Comparison of ENCODE assay signal across 8 cellular contexts in genomic region chr1:45583264-45583665, GRCh38.
DNase-seq lines count a peak whose midpoint lies in the region; ATAC-seq and TF ChIP-seq lines count a peak whose summit lies in the region.

No MANE protein-coding gene starts in this region.

- H3K36me3 ChIP-seq in HUES48 (ENCODE audit: control insufficient read depth, insufficient read depth, low read length) (peaks cover 12% of the 10 kb centered on the region; the same call in 1 of the 2 replicates), NT2/D1 (ENCODE audit: insufficient read depth, insufficient read length, low read length) (peaks cover 32% of the 10 kb centered on the region)

- no peaks in the 10 kb centered on the region for H3K9me3 ChIP-seq in HUES48 (ENCODE audit: control insufficient read depth, insufficient read depth, low read length)
- peaks cover 11% of the 10 kb centered on the region; the same call in 1 of the 2 replicates for H3K9me3 ChIP-seq in NT2/D1 (ENCODE audit: insufficient read depth, low read length)

- peak overlapping the region; percentile 99 for H3K27ac ChIP-seq in HUES48 (ENCODE audit: low read depth, low read length)

- H3K4me1 ChIP-seq in HUES48 (ENCODE audit: control insufficient read depth, insufficient read depth, low read length) (no peaks in the 10 kb centered on the region), NT2/D1 (ENCODE audit: insufficient read depth, insufficient read length) (no peaks in the 10 kb centered on the region)

- peak; percentile 72 for ATAC-seq in GM21423 (IDR thresholded peaks at IDR 0.05; ENCODE audit: unreplicated experiment)

- H3K9ac ChIP-seq in HUES48 (ENCODE audit: low read depth, low read length) (peak overlapping the region; percentile 76), NT2/D1 (ENCODE audit: insufficient read length, low read depth) (peak overlapping the region; percentile 100)

- H3K4me3 ChIP-seq in HUES48 (ENCODE audit: low read depth, low read length) (peak overlapping the region; percentile 91), NT2/D1 (ENCODE audit: insufficient read length, low read depth) (peak overlapping the region; percentile 99), epithelial cell of esophagus (ENCODE audit: low read length) (peak overlapping the region; percentile 98)

- no peak for TF ChIP-seq CTCF in epithelial cell of esophagus (IDR thresholded peaks at IDR 0.05; ENCODE audit: insufficient read depth, low read depth, low read length, missing control alignments)

- peak; percentile 80 for DNase-seq in COR-L47 (lab: John Stamatoyannopoulos, UW)
- DNase-seq in NT2/D1 (ENCODE audit: low read depth, low spot score) = peak; percentile 98
- peak; percentile 91 for DNase-seq in activated T-cell treated with anti-CD3 and anti-CD28 coated beads for 24 hours (ENCODE audit: low read depth)
- peak; percentile 98 for DNase-seq in epithelial cell of esophagus (ENCODE audit: low read depth)
- peak; percentile 96 for DNase-seq in middle frontal gyrus (ENCODE audit: extremely low spot score, low spot score)
- peak; percentile 84 to 88 for DNase-seq in stimulated activated CD8-positive, alpha-beta memory T cell treated with anti-CD3 and anti-CD28 coated beads, Interleukin-2, amount 100 ng/mL, for 48 hours (ENCODE audit: low read depth in 2 of 2)

- H3K27me3 ChIP-seq in HUES48 (ENCODE audit: control insufficient read depth, insufficient read depth, low read length) (no peaks in the 10 kb centered on the region), NT2/D1 (ENCODE audit: insufficient read depth, insufficient read length) (no peaks in the 10 kb centered on the region)

Comparison
In these comparisons a context has a peak if more than half of its experiments do, and no peak if none do; other contexts are left out.
1. Peak in every context shown above with its lines: DNase-seq, ATAC-seq, H3K4me3 ChIP-seq and H3K27ac ChIP-seq.